In the genomic region with DNA sequence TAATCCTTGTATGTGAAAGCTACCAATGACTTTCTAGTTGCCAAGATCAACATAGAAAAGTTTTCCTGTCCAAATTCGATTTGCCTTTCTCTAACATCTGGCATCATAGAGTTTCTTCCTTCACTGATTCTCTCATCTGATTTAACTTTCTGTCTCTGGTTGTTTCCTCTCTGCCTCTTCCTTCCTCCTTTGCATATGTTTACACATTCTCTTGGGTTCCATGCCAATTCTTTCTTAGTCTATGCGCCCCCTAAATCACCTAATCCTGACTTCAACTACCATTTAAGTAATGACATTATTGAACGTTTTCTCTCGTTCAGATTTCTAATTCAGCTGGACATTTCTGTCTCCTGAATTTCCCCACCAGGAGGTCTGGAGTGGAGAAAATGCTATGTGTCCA, we compare ENCODE assay signal across 29 cellular contexts.
"Had no signal": no experiment of that assay in that cellular context is flagged by ENCODE, and none has a peak within 500 bp of the region (broad histone marks: within the 10 kb centered on the region; RNA-seq: fewer than 3 reads in every experiment).

No MANE protein-coding gene starts in this region.

- H3K36me3 ChIP-seq: ascending aorta, cardiac muscle cell, pancreas, prostate gland, thoracic aorta had no signal

- H3K4me1 ChIP-seq: ascending aorta, pancreas, prostate gland had no signal

- DNase-seq: activated CD4-positive, alpha-beta T cell treated with anti-CD3 and anti-CD28 coated beads for 48 hours; activated CD4-positive, alpha-beta T cell treated with anti-CD3 and anti-CD28 coated beads, Interleukin-2, amount 50 U/mL, for 48 hours; activated CD8-positive, alpha-beta memory T cell treated with anti-CD3 and anti-CD28 coated beads for 24 hours; activated effector memory CD4-positive, alpha-beta T cell treated with Interleukin-2 at 50 U/mL for 16 hours; activated naive CD4-positive, alpha-beta T cell treated with Interleukin-2 at 50 U/mL for 16 hours; activated naive CD8-positive, alpha-beta T cell treated with anti-CD3 and anti-CD28 coated beads, Interleukin-2, amount 10 ng/mL, durations not matched to agents 7 days and 5 days; effector memory CD8-positive, alpha-beta T cell; foreskin fibroblast; head of caudate nucleus; hypothalamus; immature natural killer cell; kidney; midbrain; naive thymus-derived CD4-positive, alpha-beta T cell; nucleus accumbens; pancreas; retina; stimulated activated CD4-positive, alpha-beta T cell treated with anti-CD3 and anti-CD28 coated beads, Interleukin-12 subunit alpha, Interleukin-12 subunit beta, amount 100 ng/mL, for 4 hours; stimulated activated CD4-positive, alpha-beta T cell treated with anti-CD3 and anti-CD28 coated beads, Interleukin-4, amount 100 ng/mL, for 24 hours; trophoblast cell had no signal

- H3K27ac ChIP-seq: ascending aorta, cardiac muscle cell, coronary artery, pancreas, prostate gland, skin epidermis, thoracic aorta had no signal

- ATAC-seq: effector memory CD8-positive, alpha-beta T cell; esophagus mucosa; naive thymus-derived CD4-positive, alpha-beta T cell; pancreas; stimulated activated effector memory CD8-positive, alpha-beta T cell treated with anti-CD3 and anti-CD28 coated beads, Interleukin-12 subunit alpha, Interleukin-12 subunit beta, amount 100 ng/mL, for 72 hours had no signal

- FAIRE-seq: kidney, pancreas, urothelium cell line had no signal

- H3K27me3 ChIP-seq: ascending aorta, cardiac muscle cell, pancreas had no signal

- H3K4me3 ChIP-seq: ascending aorta, cardiac muscle cell, coronary artery, pancreas, prostate gland, skin epidermis, thoracic aorta had no signal

- H3K9me3 ChIP-seq: ascending aorta, pancreas, prostate gland, thoracic aorta had no signal
